Comparison of ENCODE assay signal across 29 cellular contexts in the genomic region with DNA sequence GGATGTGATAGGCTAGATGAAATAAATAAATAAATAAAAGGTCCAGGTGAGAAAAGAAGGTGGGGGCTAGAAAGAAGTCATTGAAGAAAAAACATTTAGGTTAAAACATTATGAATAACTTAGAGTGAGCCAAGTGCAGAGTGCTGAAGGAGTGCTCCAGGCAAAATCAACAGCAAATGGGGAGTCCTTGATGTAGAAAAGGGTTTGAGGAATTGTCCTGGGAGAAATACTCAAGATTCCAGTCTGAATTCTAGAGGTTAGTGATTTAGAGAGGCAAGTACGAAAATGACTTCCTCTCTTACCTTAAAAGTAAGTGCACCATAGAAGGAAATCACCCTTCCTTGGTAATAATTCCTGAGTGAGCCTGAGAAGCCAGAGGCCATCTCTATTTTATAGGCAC. TPM values are rescaled to one million over a fixed set of nuclear protein-coding genes. Genes with fewer than 3 reads are reported as not detected.
DNase-seq lines count a peak whose midpoint lies in the region; ATAC-seq and TF ChIP-seq lines count a peak whose summit lies in the region.
"Had no signal": no experiment of that assay in that cellular context is flagged by ENCODE, and none has a peak within 500 bp of the region (broad histone marks: within the 10 kb centered on the region; RNA-seq: fewer than 3 reads in every experiment).

No MANE protein-coding gene starts in this region.

- no peak overlapping the region for H3K4me3 ChIP-seq in left ventricle myocardium inferior
- H3K4me3 ChIP-seq in sigmoid colon: no peak overlapping the region
- H3K4me3 ChIP-seq: spleen had no signal

- WGBS in sigmoid colon, 2 donors: 84 to 89% methylated on average over 1 of the region's 1 CpG

- H3K9me3 ChIP-seq in left ventricle myocardium inferior (replicated peaks) (no peaks in the 10 kb centered on the region), sigmoid colon (no peaks in the 10 kb centered on the region)
- H3K9me3 ChIP-seq: spleen had no signal

- no peaks in the 10 kb centered on the region for H3K27me3 ChIP-seq in left ventricle myocardium inferior (ENCODE audit: low read depth)
- no peaks in the 10 kb centered on the region for H3K27me3 ChIP-seq in foreskin keratinocyte
- H3K27me3 ChIP-seq in sigmoid colon: no peaks in the 10 kb centered on the region
- H3K27me3 ChIP-seq: spleen had no signal

- H3K4me1 ChIP-seq in left ventricle myocardium inferior (peaks cover 100% of the 10 kb centered on the region), foreskin keratinocyte (peaks cover 6% of the 10 kb centered on the region), sigmoid colon (peaks cover 0 to 93% (median 74%) of the 10 kb centered on the region in 4 donors)

- intact Hi-C loops in left ventricle myocardium inferior (cut with micrococcal nuclease): no loop called here
- intact Hi-C loops in left cardiac atrium (cut with DNase I): no loop called here
- intact Hi-C loops in sigmoid colon (cut with DNase I): no loop called here

- DNase-seq in left ventricle myocardium inferior (no peak), left cardiac atrium (no peak), foreskin keratinocyte (no peak), sigmoid colon (no peak), RPMI8226 (no peak), DMS153 (lab: John Stamatoyannopoulos, UW) (no peak), ACHN (no peak)
- DNase-seq: activated CD4-positive, alpha-beta T cell treated with anti-CD3 and anti-CD28 coated beads for 4 hours; activated CD8-positive, alpha-beta memory T cell treated with anti-CD3 and anti-CD28 coated beads, Interleukin-2, amount 10 ng/mL, durations not matched to agents 7 days and 5 days; activated naive CD4-positive, alpha-beta T cell treated with anti-CD3 and anti-CD28 coated beads, Interleukin-2, amount 50 U/mL, for 16 hours; aorta; glutamatergic neuron; left colon; NCI-H1105; NCI-H2029 treated with DMSO at 0.1 percent for 48 hours; NCI-H226; NCI-H774; nephron progenitor cell; SHP77; spleen; stimulated activated CD4-positive, alpha-beta T cell treated with anti-CD3 and anti-CD28 coated beads, Interleukin-4, amount 100 ng/mL, for 24 hours; stimulated activated naive CD4-positive, alpha-beta T cell treated with Interleukin-2 at 50 U/mL for 16 hours; T-cell; trophoblast cell had no signal

- no peak for TF ChIP-seq EP300 in sigmoid colon (IDR thresholded peaks at IDR 0.05)

- in situ Hi-C loops in ACHN (cut with HindIII; ENCODE audit: low pct_ligation_motif_present, low pct_unique_long_range_greater_than_20kb, low sequenced_read_pairs): no loop called here

- ATAC-seq in left cardiac atrium (no peak), foreskin keratinocyte (no peak), HG02610 (IDR thresholded peaks at IDR 0.05; ENCODE audit: unreplicated experiment) (no peak)
- ATAC-seq: activated CD8-positive, alpha-beta memory T cell treated with anti-CD3 and anti-CD28 coated beads, Interleukin-2, amount 10 ng/mL, durations not matched to agents 7 days and 5 days; esophagus mucosa; HepG2; left colon; T-cell had no signal

- TF ChIP-seq POLR2A in sigmoid colon (IDR thresholded peaks at IDR 0.05): no peak

- no peak for TF ChIP-seq CTCF in left ventricle myocardium inferior (IDR thresholded peaks at IDR 0.05; ENCODE audit: borderline replicate concordance)
- no peak for TF ChIP-seq CTCF in foreskin keratinocyte (conservative IDR thresholded peaks at IDR 0.05)
- no peak for TF ChIP-seq CTCF in sigmoid colon (IDR thresholded peaks at IDR 0.05)

- H3K27ac ChIP-seq in left ventricle myocardium inferior (replicated peaks) (peak overlapping the region; percentile 84), foreskin keratinocyte (peak overlapping the region; percentile 25), sigmoid colon (peak overlapping the region; percentile 48 to 97 (median 68))
- H3K27ac ChIP-seq: C4-2B, spleen had no signal

- peaks cover 31% of the 10 kb centered on the region for H3K36me3 ChIP-seq in left ventricle myocardium inferior
- peaks cover 0 to 7% (median 3%) of the 10 kb centered on the region in 4 donors for H3K36me3 ChIP-seq in sigmoid colon
- H3K36me3 ChIP-seq: spleen had no signal

RNA-seq across cellular contexts. Expression of gene CAV1, which starts 19.7 kb away (rescaled TPM):
- total RNA-seq in left ventricle myocardium inferior (266 TPM), left cardiac atrium (100 to 1,000 TPM; 423 to 465 TPM), foreskin keratinocyte (1,286 and 1,415 TPM in 2 replicates), sigmoid colon (100 to 1,000 TPM; 328 to 857 (median 577) TPM)
- polyA plus RNA-seq in foreskin keratinocyte (706 and 882 TPM in 2 replicates), sigmoid colon (10 to 100 TPM in 2 of 3 donors, 1 to 10 TPM in 1; 8.8 to 32.5 (median 18.6) TPM)
- total RNA-seq: HepG2 had no signal

RNA-seq across cellular contexts. Expression of gene CAV2, which starts 45.0 kb away (rescaled TPM):
- total RNA-seq in left ventricle myocardium inferior: 196 TPM
- total RNA-seq in left cardiac atrium: 100 to 1,000 TPM; 167 to 244 TPM
- 253 and 280 TPM in 2 replicates for total RNA-seq in foreskin keratinocyte
- 181 and 220 TPM in 2 replicates for polyA plus RNA-seq in foreskin keratinocyte
- 100 to 1,000 TPM in 1 of 4 donors, 10 to 100 TPM in 3; 81.8 to 142 (median 88.6) TPM for total RNA-seq in sigmoid colon
- polyA plus RNA-seq in sigmoid colon: 10 to 100 TPM in 1 of 3 donors, 1 to 10 TPM in 2; 4.6 to 12.8 (median 7.8) TPM
- total RNA-seq: activated T-helper 1 cell treated with anti-CD3 and anti-CD28 coated beads, Interleukin-12 subunit alpha, Interleukin-12 subunit beta, Interleukin-2, Interleukin-4 antibody, amounts not matched to agents 30 ng/mL and 10 ng/mL and 1 ng/mL, durations not matched to agents 14 hours and 24 hours and 36 hours had no signal

Comparison
In these comparisons a context has a peak if more than half of its experiments do, and no peak if none do; other contexts are left out.
1. H3K27ac ChIP-seq: peak in every context shown above with its lines; median percentile 84 in left ventricle myocardium inferior; 68 in sigmoid colon; 25 in foreskin keratinocyte.